9 cellular contexts compared by ENCODE assay signal in genomic region chr10:14648936-14649335, GRCh38.
A peak's percentile ranks its signal among the peaks of the same experiment; 100 is the strongest.
DNase-seq lines count a peak whose midpoint lies in the region; ATAC-seq, FAIRE-seq and TF ChIP-seq lines count a peak whose summit lies in the region.
"Had no signal": no experiment of that assay in that cellular context is flagged by ENCODE, and none has a peak within 500 bp of the region (broad histone marks: within the 10 kb centered on the region; RNA-seq: fewer than 3 reads in every experiment).

No MANE protein-coding gene starts in this region.

- peak overlapping the region; percentile 50 for H2AK5ac ChIP-seq in H9 (ENCODE audit: insufficient read length, low read length)

- no peaks in the 10 kb centered on the region for H4K20me1 ChIP-seq in H9 (ENCODE audit: control insufficient read depth, insufficient read depth, insufficient read length)
- H4K20me1 ChIP-seq in GM12878 (ENCODE audit: control insufficient read depth, insufficient read depth): no peaks in the 10 kb centered on the region

- TF ChIP-seq CTCF in A673 (conservative IDR thresholded peaks at IDR 0.05; ENCODE audit: low read depth, low read length) (no peak), H9 (conservative IDR thresholded peaks at IDR 0.05) (no peak), GM12878 (IDR thresholded peaks at IDR 0.05 in 2 of 3, conservative IDR thresholded peaks at IDR 0.05 in 1 of 3; ENCODE audit: control insufficient read depth in 2 of 3, extremely low read depth in 1 of 3, insufficient read depth in 1 of 3, low read depth in 3 of 3, low read length in 3 of 3) (no peak)

- POLR2A ChIA-PET in A673 (lab: Charles Lee; ENCODE audit: low non-redundant PET): no interaction called here
- POLR2A ChIA-PET in GM12878 (lab: Charles Lee): interaction anchor here (0.5 to 13.2 kb wide), 6 partner anchors 8 to 223 kb away, joined by 3 to 99 read pairs (median 4); no protein-coding TSS in a partner anchor
- POLR2A ChIA-PET in naive thymus-derived CD4-positive, alpha-beta T cell (lab: Charles Lee): interaction anchor here (0.7 to 1.6 kb wide), 9 partner anchors 9 to 189 kb away, joined by 3 to 5 read pairs (median 3); partner anchors contain the start of genes CDNF, HSPA14 and MSANTD7

- CTCF ChIA-PET in A673 (lab: Charles Lee) (no interaction called here), GM12878 (lab: Yijun Ruan, JAX) (interaction anchor here (0.8 to 2.6 kb wide), 6 partner anchors 9 to 174 kb away, joined by 3 to 10 read pairs (median 4); no protein-coding TSS in a partner anchor)
- CTCF ChIA-PET in naive thymus-derived CD4-positive, alpha-beta T cell (lab: Charles Lee): interaction anchor here (0.6 kb wide), 1 partner anchor 173 kb away, joined by 3 read pairs; no protein-coding TSS in a partner anchor

- H2BK15ac ChIP-seq in H9 (ENCODE audit: low read depth, low read length): no peak overlapping the region

- no peaks in the 10 kb centered on the region for H3K36me3 ChIP-seq in A673 (ENCODE audit: insufficient read depth, low read length, poor library complexity, severe bottlenecking)
- no peaks in the 10 kb centered on the region for H3K36me3 ChIP-seq in GM12878 (ENCODE audit: control insufficient read depth in 2 of 2, insufficient read depth in 2 of 2, low read length in 1 of 2)
- no peaks in the 10 kb centered on the region for H3K36me3 ChIP-seq in naive thymus-derived CD4-positive, alpha-beta T cell (ENCODE audit: control insufficient read depth in 2 of 3, insufficient read depth in 3 of 3, low read length in 3 of 3)

- in situ Hi-C loops in GM12878 (cut with MboI): loop anchor here (5.0 kb wide), 1 partner anchor 42 kb away; no protein-coding TSS in a partner anchor

- H3K4me1 Mint-ChIP-seq in H9: peaks cover 35 to 50% of the 10 kb centered on the region in 2 experiments
- peaks cover 23 to 77% (median 68%) of the 10 kb centered on the region in 7 donors for H3K4me1 Mint-ChIP-seq in naive thymus-derived CD4-positive, alpha-beta T cell

- H3K9ac ChIP-seq in H9 (ENCODE audit: extremely low read depth, insufficient read length, low read length) (no peak overlapping the region), GM12878 (ENCODE audit: control insufficient read depth, insufficient read depth, low read length) (peak overlapping the region; percentile 47; the same call in 1 of the 2 replicates)

- H2AFZ ChIP-seq in H9 (ENCODE audit: low read length) (no peak overlapping the region), GM12878 (ENCODE audit: control insufficient read depth, low read depth, low read length) (no peak overlapping the region)

- no peak for TF ChIP-seq EP300 in GM12878 (IDR thresholded peaks at IDR 0.05; ENCODE audit: borderline replicate concordance in 1 of 2, control insufficient read depth in 1 of 2, low read depth in 2 of 2, low read length in 2 of 2)

- peak overlapping the region; percentile 82 for H2BK12ac ChIP-seq in H9 (ENCODE audit: insufficient read length, low read depth, low read length)

- H3K4me3 ChIP-seq in A673 (ENCODE audit: low read depth, low read length, poor library complexity, severe bottlenecking) (no peak overlapping the region), GM12878 (peak overlapping the region; percentile 59; the same call in 1 of the 2 replicates)
- H3K4me3 ChIP-seq in naive thymus-derived CD4-positive, alpha-beta T cell (ENCODE audit: low read length): peak overlapping the region; percentile 54
- H3K4me3 ChIP-seq: K562 had no signal

- H3K27me3 Mint-ChIP-seq in H9 (ENCODE audit: low read depth): no peaks in the 10 kb centered on the region
- H3K27me3 Mint-ChIP-seq in naive thymus-derived CD4-positive, alpha-beta T cell: no peaks in the 10 kb centered on the region

- no peak overlapping the region for H3K4me3 Mint-ChIP-seq in H9
- peak overlapping the region in 9 of 10 donors; percentile 77 to 98 (median 88) for H3K4me3 Mint-ChIP-seq in naive thymus-derived CD4-positive, alpha-beta T cell

- no peak for TF ChIP-seq POLR2A in GM12878 (IDR thresholded peaks at IDR 0.05; ENCODE audit: low read depth, low read length)

- H3K27me3 ChIP-seq in A673 (replicated peaks; ENCODE audit: insufficient read depth, low read depth, low read length, poor library complexity): no peaks in the 10 kb centered on the region
- H3K27me3 ChIP-seq in H9 (ENCODE audit: insufficient read depth, low read length): 0 out of 2 replicates have a peak, but pooled peaks cover 2% of the 10 kb centered on the region
- H3K27me3 ChIP-seq in GM12878 (replicated peaks in 1 of 2; ENCODE audit: control insufficient read depth in 2 of 2, insufficient read depth in 2 of 2, low read length in 1 of 2): no peaks in the 10 kb centered on the region
- no peaks in the 10 kb centered on the region for H3K27me3 ChIP-seq in naive thymus-derived CD4-positive, alpha-beta T cell (ENCODE audit: control insufficient read depth in 2 of 2, insufficient read depth in 2 of 2, low read length in 2 of 2)

- FAIRE-seq in GM12878 (lab: Jason Lieb, UNC): no peak
- FAIRE-seq: K562 had no signal

- H3K4me1 ChIP-seq in A673 (ENCODE audit: insufficient read depth, low read length, poor library complexity, severe bottlenecking) (peaks cover 43% of the 10 kb centered on the region), H9 (ENCODE audit: insufficient read depth, low read length) (peaks cover 11% of the 10 kb centered on the region), GM12878 (ENCODE audit: control insufficient read depth, insufficient read depth, low read length) (peaks cover 47% of the 10 kb centered on the region)
- H3K4me1 ChIP-seq in naive thymus-derived CD4-positive, alpha-beta T cell (ENCODE audit: control insufficient read depth in 2 of 2, insufficient read depth in 2 of 2, low read length in 2 of 2): peaks cover 32 to 36% of the 10 kb centered on the region in 2 donors

- H4K91ac ChIP-seq in H9 (ENCODE audit: insufficient read length, low read depth, low read length): no peak overlapping the region

- H3T11ph ChIP-seq in H9 (ENCODE audit: low read length): peak overlapping the region; percentile 82

- no peak overlapping the region for H4K5ac ChIP-seq in H9 (ENCODE audit: insufficient read length, low read depth, low read length)

- H2BK120ac ChIP-seq in H9 (ENCODE audit: low read depth, low read length, poor library complexity, severe bottlenecking): no peak overlapping the region

- no peak for DNase-seq in A673 (ENCODE audit: low spot score)
- no peak for DNase-seq in H9
- no peak for DNase-seq in GM12878 (ENCODE audit: low read depth, low spot score)
- DNase-seq in naive thymus-derived CD4-positive, alpha-beta T cell: no peak
- DNase-seq in COR-L47 (lab: John Stamatoyannopoulos, UW): no peak

- H2BK20ac ChIP-seq in H9 (ENCODE audit: low read depth, low read length, poor library complexity, severe bottlenecking): peak overlapping the region; percentile 97

- SMC1A ChIA-PET in GM12878 (lab: Charles Lee; ENCODE audit: uncharacterized antibody, unreplicated experiment): interaction anchor here (0.9 to 4.6 kb wide), 20 partner anchors 10 to 304 kb away, joined by 3 to 45 read pairs (median 4); partner anchors contain the start of genes CDNF, DCLRE1C, HSPA14 and MSANTD7

- H3K79me2 ChIP-seq in H9 (ENCODE audit: insufficient read depth, low read length) (no peaks in the 10 kb centered on the region), GM12878 (ENCODE audit: control insufficient read depth, insufficient read depth, low read length) (no peaks in the 10 kb centered on the region)

- BruUV-seq in A673 (replicated peaks; lab: Mats Ljungman, UMichigan) (no TSS peak), GM12878 (replicated peaks; lab: Mats Ljungman, UMichigan) (no TSS peak)

- no peak overlapping the region for H3K56ac ChIP-seq in H9 (ENCODE audit: insufficient read length, low read depth, low read length)

- TF ChIP-seq RAD21 in GM12878 (IDR thresholded peaks at IDR 0.05; ENCODE audit: insufficient read depth, low read depth, low read length): no peak

- H3K9me3 Mint-ChIP-seq in H9: no peaks in the 10 kb centered on the region
- H3K9me3 Mint-ChIP-seq in naive thymus-derived CD4-positive, alpha-beta T cell: peaks cover 0 to 2% (median 0%) of the 10 kb centered on the region in 11 donors

- RAD21 ChIA-PET in GM12878 (lab: Charles Lee; ENCODE audit: unreplicated experiment): interaction anchor here (0.9 to 3.0 kb wide), 14 partner anchors 8 to 233 kb away, joined by 3 to 14 read pairs (median 4); partner anchors contain the start of genes CDNF, HSPA14 and MSANTD7

- H3K18ac ChIP-seq in H9 (ENCODE audit: insufficient read length, low read depth, low read length): peak overlapping the region; percentile 75

- intact Hi-C loops in A673 (cut with micrococcal nuclease; ENCODE audit: unreplicated experiment): no loop called here
- intact Hi-C loops in GM12878 (cut with micrococcal nuclease; ENCODE audit: unreplicated experiment): loop anchor here (1.0 to 5.0 kb wide), 7 partner anchors 10 to 305 kb away; partner anchors contain the start of gene DCLRE1C
- intact Hi-C loops in naive thymus-derived CD4-positive, alpha-beta T cell (cut with micrococcal nuclease): loop anchor here (1.0 to 5.0 kb wide), 17 partner anchors 10 to 862 kb away; partner anchors contain the start of genes CDNF (in 2 of the 2), HSPA14 (in 2 of the 2), MSANTD7 (in 2 of the 2) and DCLRE1C (in 1 of the 2)

- H3K27ac Mint-ChIP-seq in H9: 0 out of 7 replicates have a peak overlapping the region, but pooled peaks of 1 of the 3 experiments have one; percentile 73
- peak overlapping the region; percentile 95 to 100 (median 99) for H3K27ac Mint-ChIP-seq in naive thymus-derived CD4-positive, alpha-beta T cell

- no peak overlapping the region for H3K4me2 ChIP-seq in H9 (ENCODE audit: insufficient read depth, insufficient read length, low read length)
- peak overlapping the region; percentile 84 for H3K4me2 ChIP-seq in GM12878 (ENCODE audit: control insufficient read depth, insufficient read depth)

- H3K79me1 ChIP-seq in H9 (ENCODE audit: insufficient read depth, low read depth, low read length, poor library complexity, severe bottlenecking): no peaks in the 10 kb centered on the region

- no peaks in the 10 kb centered on the region; a peak in 1 of 7 replicates for H3K36me3 Mint-ChIP-seq in H9 (ENCODE audit: insufficient read depth in 1 of 3, low read depth in 3 of 3)
- H3K36me3 Mint-ChIP-seq in naive thymus-derived CD4-positive, alpha-beta T cell: peaks cover 0 to 4% (median 0%) of the 10 kb centered on the region in 5 donors

- no CpG with 5 or more reads among the region's 3 CpGs for WGBS in H9 (ENCODE audit: extremely low coverage, insufficient read length, low lambda C conversion rate)
- 42% methylated on average over 3 of the region's 3 CpGs for WGBS in GM12878 (ENCODE audit: insufficient coverage, insufficient replicate concordance, low lambda C conversion rate, missing lambda C conversion rate)

- H2BK5ac ChIP-seq in H9 (ENCODE audit: insufficient read length, low read length): no peak overlapping the region

- ATAC-seq in GM12878 (no peak), HG03025 (IDR thresholded peaks at IDR 0.05; ENCODE audit: low FRiP score, unreplicated experiment) (no peak), GM21825 (IDR thresholded peaks at IDR 0.05; ENCODE audit: unreplicated experiment) (no peak), HG02981 (IDR thresholded peaks at IDR 0.05; ENCODE audit: unreplicated experiment) (no peak)
- no peak for ATAC-seq in naive thymus-derived CD4-positive, alpha-beta T cell
- ATAC-seq: K562 had no signal

- no peaks in the 10 kb centered on the region for H3K9me3 ChIP-seq in A673 (ENCODE audit: low read depth, low read length, poor library complexity, severe bottlenecking)
- no peaks in the 10 kb centered on the region for H3K9me3 ChIP-seq in H9 (ENCODE audit: control insufficient read depth, low read depth, low read length)
- no peaks in the 10 kb centered on the region for H3K9me3 ChIP-seq in GM12878 (replicated peaks; ENCODE audit: control insufficient read depth, insufficient read depth, low read length)
- H3K9me3 ChIP-seq in naive thymus-derived CD4-positive, alpha-beta T cell (ENCODE audit: control insufficient read depth in 2 of 3, low read length in 3 of 3): no peaks in the 10 kb centered on the region

- no peak overlapping the region for H3K4ac ChIP-seq in H9 (ENCODE audit: low read depth, low read length)

- H3K27ac ChIP-seq in A673 (ENCODE audit: low read depth, low read length, poor library complexity, severe bottlenecking) (peak overlapping the region; percentile 58), H9 (ENCODE audit: insufficient read length, low read depth, low read length) (no peak overlapping the region), GM12878 (ENCODE audit: control insufficient read depth, insufficient read depth) (peak overlapping the region; percentile 74)
- H3K27ac ChIP-seq in naive thymus-derived CD4-positive, alpha-beta T cell (ENCODE audit: low read depth, low read length): peak overlapping the region; percentile 98

- H4K8ac ChIP-seq in H9 (replicated peaks; ENCODE audit: insufficient read length, low read depth, low read length): no peak overlapping the region

- H3K23me2 ChIP-seq in H9 (ENCODE audit: insufficient read length, low read depth, low read length, poor library complexity, severe bottlenecking): peaks cover 2% of the 10 kb centered on the region

- H3K14ac ChIP-seq in H9 (ENCODE audit: insufficient read depth, low read length): no peak overlapping the region

- H3K23ac ChIP-seq in H9 (ENCODE audit: insufficient read length, low read depth, low read length): no peak overlapping the region

Comparison
In these comparisons a context has a peak if more than half of its experiments do, and no peak if none do; other contexts are left out.
1. H3K4me3 Mint-ChIP-seq: peak in naive thymus-derived CD4-positive, alpha-beta T cell (9 of 10); none in H9 (0 of 2).